In genomic region chr1:175512637-175513412, GRCh38 we compare ENCODE assay signal across 16 cellular contexts.
"Had no signal": no experiment of that assay in that cellular context is flagged by ENCODE, and none has a peak within 500 bp of the region (broad histone marks: within the 10 kb centered on the region; RNA-seq: fewer than 3 reads in every experiment).

No MANE protein-coding gene starts in this region.

- H3K4me2 ChIP-seq: hepatocyte had no signal

- DNase-seq: activated CD4-positive, alpha-beta memory T cell treated with anti-CD3 and anti-CD28 coated beads, Interleukin-2, amount 10 ng/mL, durations not matched to agents 7 days and 5 days; activated CD4-positive, alpha-beta T cell treated with anti-CD3 and anti-CD28 coated beads for 4 hours; activated effector memory CD4-positive, alpha-beta T cell treated with Interleukin-2 at 50 U/mL for 16 hours; activated T-cell treated with anti-CD3 and anti-CD28 coated beads, Interleukin-2, amount 50 U/mL, for 4 hours; central memory CD4-positive, alpha-beta T cell; colonic mucosa; effector CD4-positive, alpha-beta T cell; esophagus squamous epithelium; left lung; naive B cell; stimulated activated CD4-positive, alpha-beta T cell treated with anti-CD3 and anti-CD28 coated beads, Interleukin-2, amount 100 ng/mL, for 24 hours; T-helper 17 cell; thyroid gland had no signal

- H3K36me3 ChIP-seq: colonic mucosa, esophagus squamous epithelium, left lung, thyroid gland had no signal

- H3K27ac ChIP-seq: colonic mucosa, esophagus squamous epithelium, hepatocyte, left lung, thyroid gland had no signal

- H3K79me2 ChIP-seq: hepatocyte had no signal

- ATAC-seq: activated naive CD4-positive, alpha-beta T cell treated with anti-CD3 and anti-CD28 coated beads, Interleukin-2, amount 50 U/mL, for 72 hours; activated T-cell treated with anti-CD3 and anti-CD28 coated beads, Interleukin-2, amount 50 U/mL, for 4 hours; left lung; T-helper 17 cell had no signal

- H3K4me1 ChIP-seq: colonic mucosa, left lung had no signal

- H2AFZ ChIP-seq: hepatocyte had no signal

- FAIRE-seq: keratinocyte had no signal

- H3K27me3 ChIP-seq: colonic mucosa, hepatocyte, thyroid gland had no signal

- H3K4me3 ChIP-seq: colonic mucosa, esophagus squamous epithelium, hepatocyte, left lung, thyroid gland had no signal

- H3K9me3 ChIP-seq: colonic mucosa, esophagus squamous epithelium, thyroid gland had no signal
